Comparison of ENCODE assay signal across 15 cellular contexts in genomic region chr21:41480086-41480690, GRCh38. TPM values are rescaled to one million over a fixed set of nuclear protein-coding genes. Genes with fewer than 3 reads are reported as not detected.
"Had no signal": no experiment of that assay in that cellular context is flagged by ENCODE, and none has a peak within 500 bp of the region (broad histone marks: within the 10 kb centered on the region; RNA-seq: fewer than 3 reads in every experiment).

No MANE protein-coding gene starts in this region.

- H3K27ac ChIP-seq: ovary had no signal

- H3K4me3 ChIP-seq: ovary had no signal

- H3K27me3 ChIP-seq: ovary had no signal

- H3K9me3 Mint-ChIP-seq: activated T-cell treated with anti-CD3 and anti-CD28 coated beads, Interleukin-2, amount 50 U/mL, for 24 hours; nephron progenitor cell; stimulated activated effector memory CD8-positive, alpha-beta T cell treated with anti-CD3 and anti-CD28 coated beads, Interleukin-12 subunit alpha, Interleukin-12 subunit beta, amount 100 ng/mL, for 72 hours; T-helper 1 cell treated with Interleukin-12 subunit alpha and Interleukin-12 subunit beta and Interleukin-4 antibody, amounts not matched to agents 30 μg/mL and 1 μg/mL, for 36 hours had no signal

- DNase-seq: activated CD4-positive, alpha-beta T cell treated with anti-CD3 and anti-CD28 coated beads, Interleukin-2, amount 50 U/mL, for 1 hour; activated gamma-delta T cell; activated T-cell treated with anti-CD3 and anti-CD28 coated beads, Interleukin-2, amount 50 U/mL, for 24 hours; hippocampal formation; kidney glomerular epithelial cell; nephron progenitor cell; ovary; retina; substantia nigra had no signal

- H3K36me3 ChIP-seq: ovary had no signal

- ATAC-seq: stimulated activated effector memory CD8-positive, alpha-beta T cell treated with anti-CD3 and anti-CD28 coated beads, Interleukin-12 subunit alpha, Interleukin-12 subunit beta, amount 100 ng/mL, for 72 hours had no signal

- H3K9me3 ChIP-seq: ovary had no signal

- H3K27ac Mint-ChIP-seq: activated naive CD8-positive, alpha-beta T cell; activated T-cell treated with anti-CD3 and anti-CD28 coated beads, Interleukin-2, amount 50 U/mL, for 24 hours; nephron progenitor cell; stimulated activated effector memory CD8-positive, alpha-beta T cell treated with anti-CD3 and anti-CD28 coated beads, Interleukin-12 subunit alpha, Interleukin-12 subunit beta, amount 100 ng/mL, for 72 hours; T-helper 1 cell treated with Interleukin-12 subunit alpha and Interleukin-12 subunit beta and Interleukin-4 antibody, amounts not matched to agents 30 μg/mL and 1 μg/mL, for 36 hours had no signal

- H3K4me3 Mint-ChIP-seq: activated naive CD8-positive, alpha-beta T cell; activated T-cell treated with anti-CD3 and anti-CD28 coated beads, Interleukin-2, amount 50 U/mL, for 24 hours; nephron progenitor cell; stimulated activated effector memory CD8-positive, alpha-beta T cell treated with anti-CD3 and anti-CD28 coated beads, Interleukin-12 subunit alpha, Interleukin-12 subunit beta, amount 100 ng/mL, for 72 hours; T-helper 1 cell treated with Interleukin-12 subunit alpha and Interleukin-12 subunit beta and Interleukin-4 antibody, amounts not matched to agents 30 μg/mL and 1 μg/mL, for 36 hours had no signal

- H3K36me3 Mint-ChIP-seq: activated naive CD8-positive, alpha-beta T cell; stimulated activated effector memory CD8-positive, alpha-beta T cell treated with anti-CD3 and anti-CD28 coated beads, Interleukin-12 subunit alpha, Interleukin-12 subunit beta, amount 100 ng/mL, for 72 hours had no signal

RNA-seq across cellular contexts. Expression of gene TMPRSS2, which starts 27.8 kb away (rescaled TPM):
- total RNA-seq: dermis microvascular lymphatic vessel endothelial cell, glomerular endothelial cell, skeletal muscle tissue had no signal
